Comparison of ENCODE assay signal across 12 cellular contexts in genomic region chr22:38782402-38783094, GRCh38. TPM values are rescaled to one million over a fixed set of nuclear protein-coding genes. Genes with fewer than 3 reads are reported as not detected.
DNase-seq lines count a peak whose midpoint lies in the region; ATAC-seq and TF ChIP-seq lines count a peak whose summit lies in the region.
"Had no signal": no experiment of that assay in that cellular context is flagged by ENCODE, and none has a peak within 500 bp of the region (broad histone marks: within the 10 kb centered on the region; RNA-seq: fewer than 3 reads in every experiment).

No MANE protein-coding gene starts in this region.

- TF ChIP-seq POLR2A in heart left ventricle (IDR thresholded peaks at IDR 0.05) = no peak

- no peaks in the 10 kb centered on the region for H3K9me3 ChIP-seq in heart left ventricle
- H3K9me3 ChIP-seq in T-helper 17 cell (ENCODE audit: control insufficient read depth, low read length, poor library complexity, severe bottlenecking) = no peaks in the 10 kb centered on the region
- H3K9me3 ChIP-seq in tibial artery = no peaks in the 10 kb centered on the region
- H3K9me3 ChIP-seq: SJSA1 had no signal

- no peak for TF ChIP-seq CTCF in heart left ventricle (IDR thresholded peaks at IDR 0.05)
- TF ChIP-seq CTCF in fibroblast of the aortic adventitia (IDR thresholded peaks at IDR 0.05; ENCODE audit: insufficient read depth, low read length) = no peak
- TF ChIP-seq CTCF in tibial artery (IDR thresholded peaks at IDR 0.05) = no peak

- DNase-seq in heart left ventricle (peak in 2 of 5 donors; percentile 49 to 54), Right ventricle myocardium inferior (ENCODE audit: missing footprints) (no peak), T-helper 17 cell (no peak), fibroblast of the aortic adventitia (ENCODE audit: low read depth) (peak; percentile 51), SW 1271 (lab: John Stamatoyannopoulos, UW) (no peak), tibial artery (no peak)
- DNase-seq: dermis blood vessel endothelial cell, NCI-H187 treated with DMSO at 0.1 percent for 48 hours had no signal

- H3K4me1 ChIP-seq in heart left ventricle (peaks cover 0 to 66% (median 33%) of the 10 kb centered on the region in 12 donors), tibial artery (peaks cover 0 to 31% (median 3%) of the 10 kb centered on the region in 4 donors)
- H3K4me1 ChIP-seq: parathyroid adenoma, SJSA1 had no signal

- H3K36me3 ChIP-seq in heart left ventricle (peaks cover 0 to 23% (median 7%) of the 10 kb centered on the region in 9 donors), tibial artery (peaks cover 19 to 42% (median 26%) of the 10 kb centered on the region in 3 donors)

- H3K27ac ChIP-seq in heart left ventricle = peak overlapping the region in 10 of 12 donors; percentile 20 to 92 (median 54)
- peak overlapping the region; percentile 17 for H3K27ac ChIP-seq in temporal lobe (ENCODE audit: low read depth, low read length)
- peak overlapping the region in 1 of 2 donors; percentile 26 for H3K27ac ChIP-seq in tibial artery
- H3K27ac ChIP-seq: parathyroid adenoma, SJSA1 had no signal

- no peak overlapping the region for H3K4me3 Mint-ChIP-seq in T-helper 17 cell

- peaks cover 7% of the 10 kb centered on the region for H3K36me3 Mint-ChIP-seq in T-helper 17 cell (ENCODE audit: low read depth)

- H3K27ac Mint-ChIP-seq in T-helper 17 cell = peak overlapping the region; percentile 72

- peaks cover 14% of the 10 kb centered on the region for H3K4me1 Mint-ChIP-seq in T-helper 17 cell

- WGBS in heart left ventricle, 4 donors = 58 to 64% (median 61%) methylated on average over 13 of the region's 13 CpGs

- H3K4me3 ChIP-seq in heart left ventricle (no peak overlapping the region), fibroblast of the aortic adventitia (ENCODE audit: low read depth, low read length) (no peak overlapping the region), tibial artery (no peak overlapping the region)
- H3K4me3 ChIP-seq: SJSA1 had no signal

- intact Hi-C loops in heart left ventricle (cut with DNase I) = loop anchor here in 2 of 10 donors (10.0 kb wide), 2 partner anchors 62 to 142 kb away; partner anchors contain the start of gene NPTXR (in 1 of the 2)
- intact Hi-C loops in Right ventricle myocardium inferior (cut with DNase I) = no loop called here
- intact Hi-C loops in tibial artery (cut with DNase I; ENCODE audit: low total_unique reads) = no loop called here

- no peaks in the 10 kb centered on the region for H3K27me3 Mint-ChIP-seq in T-helper 17 cell

- peak in 1 of 4 donors; percentile 38 for ATAC-seq in heart left ventricle
- no peak for ATAC-seq in Right ventricle myocardium inferior
- no peak for ATAC-seq in T-helper 17 cell
- ATAC-seq in HG03460 (IDR thresholded peaks at IDR 0.05; ENCODE audit: unreplicated experiment) = no peak

- H3K27me3 ChIP-seq in heart left ventricle = no peaks in the 10 kb centered on the region
- no peaks in the 10 kb centered on the region for H3K27me3 ChIP-seq in tibial artery
- H3K27me3 ChIP-seq: SJSA1 had no signal

RNA-seq across cellular contexts. Expression of gene DNAL4, which starts 11.4 kb away (rescaled TPM):
- 10 to 100 TPM in 5 of 9 donors, 1 to 10 TPM in 4; 8.2 to 16.4 (median 10.4) TPM for total RNA-seq in heart left ventricle
- 10 to 100 TPM in 1 of 2 donors, 1 to 10 TPM in 1; 7.9 to 14.9 TPM for polyA plus RNA-seq in heart left ventricle
- 10.0 TPM for total RNA-seq in Right ventricle myocardium inferior
- 1 to 10 TPM; 5.1 to 7.2 TPM for total RNA-seq in T-helper 17 cell
- total RNA-seq in fibroblast of the aortic adventitia (ENCODE audit: low replicate concordance) = 2.5 and 11.0 TPM in 2 replicates
- 17.7 TPM for total RNA-seq in temporal lobe

RNA-seq across cellular contexts. Expression of gene SUN2, which starts 26.8 kb away (rescaled TPM):
- total RNA-seq in heart left ventricle (100 to 1,000 TPM in 6 of 9 donors, 10 to 100 TPM in 3; 75.2 to 405 (median 125) TPM), Right ventricle myocardium inferior (126 TPM), T-helper 17 cell (100 to 1,000 TPM; 426 to 485 TPM), fibroblast of the aortic adventitia (ENCODE audit: low replicate concordance) (69.1 and 93.2 TPM in 2 replicates), temporal lobe (77.9 TPM)
- 100 to 1,000 TPM in 1 of 2 donors, 10 to 100 TPM in 1; 41.3 to 203 TPM for polyA plus RNA-seq in heart left ventricle
